Comparison of ENCODE assay signal across 9 cellular contexts in the genomic region with DNA sequence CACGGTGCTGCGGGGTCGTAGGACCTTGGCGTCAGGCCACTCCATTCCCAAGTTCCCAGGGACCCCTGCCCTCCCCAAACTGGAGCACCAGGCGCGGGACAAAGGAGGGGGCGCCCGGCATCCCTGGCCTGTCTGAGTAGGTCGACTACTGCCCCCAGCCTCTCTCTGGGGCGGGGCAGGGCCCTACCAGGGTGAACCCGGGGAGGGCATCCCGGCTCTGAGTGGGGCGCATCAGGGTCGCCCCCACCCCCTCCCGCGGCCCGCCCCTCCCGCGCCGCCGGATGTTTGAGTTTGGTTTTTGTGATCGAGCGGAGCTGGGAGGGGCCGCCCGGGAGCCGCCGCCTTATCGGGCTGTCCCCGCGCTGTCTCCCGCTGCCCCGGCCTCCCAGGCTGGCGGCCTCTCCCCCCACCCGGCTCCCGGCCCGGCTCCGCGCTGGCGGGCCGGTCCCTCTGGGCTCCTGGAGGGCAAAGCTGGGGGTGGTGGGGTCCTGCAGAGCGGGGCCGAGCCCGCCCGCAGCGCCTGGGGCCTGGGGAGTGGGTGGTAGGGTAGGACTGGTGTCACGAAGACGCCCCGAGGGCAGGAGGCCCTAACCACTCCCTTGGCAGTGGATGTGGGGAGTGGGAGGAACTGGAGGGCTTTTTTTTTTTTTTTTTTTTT. TPM values are rescaled to one million over a fixed set of nuclear protein-coding genes. Genes with fewer than 3 reads are reported as not detected.
DNase-seq lines count a peak whose midpoint lies in the region; ATAC-seq, FAIRE-seq and TF ChIP-seq lines count a peak whose summit lies in the region.
"Had no signal": no experiment of that assay in that cellular context is flagged by ENCODE, and none has a peak within 500 bp of the region (broad histone marks: within the 10 kb centered on the region; RNA-seq: fewer than 3 reads in every experiment).

No MANE protein-coding gene starts in this region.

- H3K9ac ChIP-seq in astrocyte (ENCODE audit: low read length): peak overlapping the region; percentile 60

- H3K36me3 ChIP-seq in astrocyte (ENCODE audit: insufficient read depth, low read length): no peaks in the 10 kb centered on the region
- no peaks in the 10 kb centered on the region for H3K36me3 ChIP-seq in thymus (ENCODE audit: control insufficient read depth, insufficient read depth)

- H3K9me3 ChIP-seq in astrocyte (ENCODE audit: insufficient read depth, low read depth, low read length): no peaks in the 10 kb centered on the region
- H3K9me3 ChIP-seq in thymus (ENCODE audit: control insufficient read depth): no peaks in the 10 kb centered on the region

- DNase-seq in activated T-cell treated with anti-CD3 and anti-CD28 coated beads for 1 hour (ENCODE audit: low read depth) (peak; percentile 15), astrocyte (ENCODE audit: low read depth) (no peak), left lobe of liver (ENCODE audit: low spot score) (no peak), A172 (ENCODE audit: low spot score) (no peak), osteocyte (ENCODE audit: extremely low spot score, unreplicated experiment) (no peak)
- DNase-seq in activated T-cell treated with anti-CD3 and anti-CD28 coated beads, Interleukin-2, amount 50 U/mL, for 24 hours: no peak
- DNase-seq: NCI-H226 had no signal

- H3K27ac ChIP-seq in astrocyte (ENCODE audit: low read depth, low read length): no peak overlapping the region
- H3K27ac ChIP-seq in thymus (ENCODE audit: low read depth): no peak overlapping the region

- peak overlapping the region; percentile 75 for H3K4me2 ChIP-seq in astrocyte (ENCODE audit: low read length)

- 25% methylated on average over 48 of the region's 48 CpGs for WGBS in thymus

- no peaks in the 10 kb centered on the region for H3K27me3 Mint-ChIP-seq in activated T-cell treated with anti-CD3 and anti-CD28 coated beads, Interleukin-2, amount 50 U/mL, for 24 hours
- H3K27me3 Mint-ChIP-seq in astrocyte (ENCODE audit: low read depth, unreplicated experiment) (peaks cover 32% of the 10 kb centered on the region), osteocyte (ENCODE audit: unreplicated experiment) (no peaks in the 10 kb centered on the region)

- H3K27me3 ChIP-seq in astrocyte (ENCODE audit: insufficient read depth, low read length): no peaks in the 10 kb centered on the region
- no peaks in the 10 kb centered on the region for H3K27me3 ChIP-seq in thymus (ENCODE audit: control insufficient read depth, insufficient read depth)

- H3K4me3 Mint-ChIP-seq in activated T-cell treated with anti-CD3 and anti-CD28 coated beads, Interleukin-2, amount 50 U/mL, for 24 hours: no peak overlapping the region
- H3K4me3 Mint-ChIP-seq in astrocyte (ENCODE audit: unreplicated experiment) (no peak overlapping the region), osteocyte (ENCODE audit: unreplicated experiment) (no peak overlapping the region)

- H3K9me3 Mint-ChIP-seq in activated T-cell treated with anti-CD3 and anti-CD28 coated beads, Interleukin-2, amount 50 U/mL, for 24 hours: no peaks in the 10 kb centered on the region
- no peaks in the 10 kb centered on the region for H3K9me3 Mint-ChIP-seq in astrocyte (ENCODE audit: unreplicated experiment)
- no peaks in the 10 kb centered on the region for H3K9me3 Mint-ChIP-seq in osteocyte (ENCODE audit: unreplicated experiment)

- ATAC-seq in left lobe of liver (peak; percentile 10), GM21825 (IDR thresholded peaks at IDR 0.05; ENCODE audit: unreplicated experiment) (no peak)

- no peaks in the 10 kb centered on the region for H3K4me1 Mint-ChIP-seq in activated T-cell treated with anti-CD3 and anti-CD28 coated beads, Interleukin-2, amount 50 U/mL, for 24 hours (ENCODE audit: low read depth)
- peaks cover 10% of the 10 kb centered on the region for H3K4me1 Mint-ChIP-seq in astrocyte (ENCODE audit: low read depth, unreplicated experiment)
- H3K4me1 Mint-ChIP-seq in osteocyte (ENCODE audit: unreplicated experiment): peaks cover 19% of the 10 kb centered on the region

- peak overlapping the region; percentile 69 for H2AFZ ChIP-seq in astrocyte (ENCODE audit: low read depth, low read length)

- no peaks in the 10 kb centered on the region for H3K4me1 ChIP-seq in astrocyte (ENCODE audit: insufficient read depth, low read length)
- H3K4me1 ChIP-seq in thymus (ENCODE audit: control insufficient read depth, insufficient read depth, low read length): no peaks in the 10 kb centered on the region

- no peaks in the 10 kb centered on the region for H3K36me3 Mint-ChIP-seq in activated T-cell treated with anti-CD3 and anti-CD28 coated beads, Interleukin-2, amount 50 U/mL, for 24 hours (ENCODE audit: low read depth)
- H3K36me3 Mint-ChIP-seq in astrocyte (ENCODE audit: low read depth, unreplicated experiment): no peaks in the 10 kb centered on the region
- no peaks in the 10 kb centered on the region for H3K36me3 Mint-ChIP-seq in osteocyte (ENCODE audit: unreplicated experiment)

- no peak overlapping the region for H3K4me3 ChIP-seq in astrocyte (ENCODE audit: insufficient read depth, low read depth, low read length)
- peak overlapping the region; percentile 43 for H3K4me3 ChIP-seq in thymus (ENCODE audit: low read length)

- no peaks in the 10 kb centered on the region for H3K79me2 ChIP-seq in astrocyte (ENCODE audit: insufficient read depth, low read length)

- no peak for FAIRE-seq in astrocyte (lab: Jason Lieb, UNC)

- H3K27ac Mint-ChIP-seq in activated T-cell treated with anti-CD3 and anti-CD28 coated beads, Interleukin-2, amount 50 U/mL, for 24 hours: no peak overlapping the region
- H3K27ac Mint-ChIP-seq in astrocyte (ENCODE audit: unreplicated experiment): no peak overlapping the region
- H3K27ac Mint-ChIP-seq in osteocyte (ENCODE audit: unreplicated experiment): no peak overlapping the region

- TF ChIP-seq CTCF in astrocyte (IDR thresholded peaks at IDR 0.05; ENCODE audit: insufficient read depth, low read depth, low read length) (no peak), osteocyte (IDR thresholded peaks at IDR 0.05) (no peak)

- no peaks in the 10 kb centered on the region for H4K20me1 ChIP-seq in astrocyte (ENCODE audit: insufficient read depth, low read length)

RNA-seq across cellular contexts. Expression of gene SMAD6, which starts 47.2 kb away (rescaled TPM):
- total RNA-seq in astrocyte (2.7 and 4.0 TPM in 2 replicates), left lobe of liver (16.2 TPM), osteocyte (14.6 and 17.5 TPM in 2 replicates)
- 2.8 TPM for polyA plus RNA-seq in thymus
- 20.8 and 37.9 TPM in 2 replicates for total RNA-seq in A172 (2014; rRNA removed; shearing (Covaris generic))
